Comparison of ENCODE assay signal across 10 cellular contexts in the genomic region with DNA sequence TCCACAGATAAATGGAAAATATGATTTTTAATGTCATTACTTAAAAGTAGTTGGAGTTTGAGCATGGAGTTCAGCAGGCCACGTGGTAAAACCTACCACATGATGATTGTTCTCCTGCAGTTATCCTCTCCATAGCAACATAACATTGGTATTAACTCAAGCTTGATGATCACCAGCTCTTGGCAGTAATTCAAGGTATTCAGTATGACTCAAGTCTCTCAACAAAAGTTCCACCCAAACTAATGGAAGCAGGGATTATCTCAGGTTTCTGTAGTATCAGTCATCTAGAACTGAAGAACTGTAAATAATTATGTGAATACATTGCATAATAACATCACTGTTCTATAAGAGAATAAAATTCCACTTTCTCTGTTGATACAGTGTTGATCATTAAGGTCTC. TPM values are rescaled to one million over a fixed set of nuclear protein-coding genes. Genes with fewer than 3 reads are reported as not detected.
DNase-seq lines count a peak whose midpoint lies in the region; ATAC-seq lines count a peak whose summit lies in the region.
"Had no signal": no experiment of that assay in that cellular context is flagged by ENCODE, and none has a peak within 500 bp of the region (broad histone marks: within the 10 kb centered on the region; RNA-seq: fewer than 3 reads in every experiment).

No MANE protein-coding gene starts in this region.

- no peaks in the 10 kb centered on the region for H3K36me3 Mint-ChIP-seq in activated T-cell treated with anti-CD3 and anti-CD28 coated beads, Interleukin-2, amount 50 U/mL, for 72 hours (ENCODE audit: insufficient read depth in 2 of 2)

- H3K27me3 Mint-ChIP-seq in activated T-cell treated with anti-CD3 and anti-CD28 coated beads, Interleukin-2, amount 50 U/mL, for 72 hours (ENCODE audit: low read depth) = no peaks in the 10 kb centered on the region

- no peaks in the 10 kb centered on the region for H3K36me3 ChIP-seq in muscle layer of duodenum (ENCODE audit: control insufficient read depth in 1 of 2, insufficient read depth in 2 of 2, low read length in 2 of 2)
- H3K36me3 ChIP-seq: prostate gland had no signal

- DNase-seq in COLO829 (ENCODE audit: low spot score) = peak; percentile 63
- peak; percentile 98 for DNase-seq in M059J (ENCODE audit: low read depth)
- DNase-seq in dermis blood vessel endothelial cell = peak; percentile 97
- DNase-seq in SKM-1 (lab: John Stamatoyannopoulos, UW; ENCODE audit: unreplicated experiment) = no peak
- DNase-seq in activated T-cell treated with anti-CD3 and anti-CD28 coated beads, Interleukin-2, amount 50 U/mL, for 72 hours = no peak
- DNase-seq in NCI-H82 treated with DMSO at 0.1 percent for 48 hours (lab: John Stamatoyannopoulos, UW; ENCODE audit: unreplicated experiment) = no peak
- DNase-seq: effector CD4-positive, alpha-beta T cell had no signal

- no peaks in the 10 kb centered on the region for H3K9me3 Mint-ChIP-seq in activated T-cell treated with anti-CD3 and anti-CD28 coated beads, Interleukin-2, amount 50 U/mL, for 72 hours

- no peak for ATAC-seq in GM18858 (IDR thresholded peaks at IDR 0.05; ENCODE audit: unreplicated experiment)
- ATAC-seq in activated T-cell treated with anti-CD3 and anti-CD28 coated beads, Interleukin-2, amount 50 U/mL, for 72 hours (replicated peaks in 1 of 2) = no peak

- H3K4me1 Mint-ChIP-seq in activated T-cell treated with anti-CD3 and anti-CD28 coated beads, Interleukin-2, amount 50 U/mL, for 72 hours (ENCODE audit: low read depth) = no peaks in the 10 kb centered on the region

- no peaks in the 10 kb centered on the region for H3K9me3 ChIP-seq in muscle layer of duodenum (ENCODE audit: control insufficient read depth in 1 of 2, low read length in 2 of 2)
- H3K9me3 ChIP-seq: prostate gland had no signal

- no peaks in the 10 kb centered on the region for H3K4me1 ChIP-seq in muscle layer of duodenum (ENCODE audit: control insufficient read depth in 1 of 2, insufficient read depth in 2 of 2, low read length in 2 of 2)
- H3K4me1 ChIP-seq: prostate gland had no signal

- no peak overlapping the region for H3K4me3 Mint-ChIP-seq in activated T-cell treated with anti-CD3 and anti-CD28 coated beads, Interleukin-2, amount 50 U/mL, for 72 hours

- H3K27me3 ChIP-seq in muscle layer of duodenum (ENCODE audit: low read depth, low read length) = no peaks in the 10 kb centered on the region

- no peak overlapping the region for H3K27ac Mint-ChIP-seq in activated T-cell treated with anti-CD3 and anti-CD28 coated beads, Interleukin-2, amount 50 U/mL, for 72 hours

- H3K27ac ChIP-seq in muscle layer of duodenum (ENCODE audit: low read length) = peak overlapping the region; percentile 60
- H3K27ac ChIP-seq: prostate gland had no signal

- H3K4me3 ChIP-seq in muscle layer of duodenum (ENCODE audit: low read depth in 1 of 2, low read length in 2 of 2) = no peak overlapping the region
- H3K4me3 ChIP-seq: prostate gland had no signal

RNA-seq across cellular contexts. Expression of gene DAOA, which starts 22.9 kb away (rescaled TPM):
- total RNA-seq in M059J (2014; rRNA removed; shearing (Covaris generic)) = not detected in 2 replicates
- not detected in 2 replicates for total RNA-seq in dermis blood vessel endothelial cell
- total RNA-seq in activated T-cell treated with anti-CD3 and anti-CD28 coated beads, Interleukin-2, amount 50 U/mL, for 72 hours = not detected
- total RNA-seq: prostate gland had no signal

Comparison
In these comparisons a context has a peak if more than half of its experiments do, and no peak if none do; other contexts are left out.
1. DNase-seq: peak in COLO829 (single experiment), M059J (single experiment) and dermis blood vessel endothelial cell (single experiment); none in SKM-1 (single experiment), activated T-cell treated with anti-CD3 and anti-CD28 coated beads, Interleukin-2, amount 50 U/mL, for 72 hours (0 of 2) and NCI-H82 treated with DMSO at 0.1 percent for 48 hours (single experiment).